ENCODE assay signal across 25 cellular contexts in the genomic region with DNA sequence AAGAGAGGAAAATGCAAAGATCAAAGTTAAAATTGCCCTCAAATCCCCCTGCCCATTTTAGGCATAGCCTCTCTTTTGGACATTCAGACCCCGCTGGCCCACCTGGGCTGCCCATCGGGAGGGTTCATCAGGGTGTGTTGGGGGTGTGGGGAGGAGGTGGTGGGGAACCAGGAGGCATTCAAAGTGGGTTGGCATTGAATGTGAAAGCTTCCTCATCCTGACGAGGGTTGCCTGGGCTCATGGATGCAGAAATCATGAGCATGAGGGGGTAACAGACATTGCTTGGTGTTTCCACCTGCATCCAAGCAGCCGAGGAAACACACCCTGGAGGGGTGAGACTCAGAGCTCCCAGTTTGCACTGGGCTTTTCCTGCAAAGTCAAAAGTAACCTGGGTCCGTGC. TPM values are rescaled to one million over a fixed set of nuclear protein-coding genes. Genes with fewer than 3 reads are reported as not detected.
"Had no signal": no experiment of that assay in that cellular context is flagged by ENCODE, and none has a peak within 500 bp of the region (broad histone marks: within the 10 kb centered on the region; RNA-seq: fewer than 3 reads in every experiment).

No MANE protein-coding gene starts in this region.

- H3K4me3 ChIP-seq: gastrocnemius medialis, hepatocyte, left ventricle myocardium inferior, lower lobe of right lung, ovary, psoas muscle, skin epidermis, spleen, transverse colon, upper lobe of right lung, vagina had no signal

- H3K36me3 ChIP-seq: gastrocnemius medialis, left ventricle myocardium inferior, lower lobe of right lung, ovary, spleen, transverse colon, upper lobe of right lung, vagina had no signal

- H3K4me3 Mint-ChIP-seq: natural killer cell; stimulated activated memory B cell treated with anti-CD40 and anti-IgM and Interleukin-4, amounts not matched to agents 10 μg/mL and 1 μg/mL and 100 μg/mL, for 72 hours had no signal

- H3K36me3 Mint-ChIP-seq: natural killer cell; stimulated activated memory B cell treated with anti-CD40 and anti-IgM and Interleukin-4, amounts not matched to agents 10 μg/mL and 1 μg/mL and 100 μg/mL, for 72 hours had no signal

- ATAC-seq: esophagus mucosa; gastrocnemius medialis; left colon; natural killer cell; psoas muscle; right cardiac atrium; stimulated activated memory B cell treated with anti-CD40 and anti-IgM and Interleukin-4, amounts not matched to agents 10 μg/mL and 1 μg/mL and 100 μg/mL, for 72 hours; stimulated activated naive CD8-positive, alpha-beta T cell treated with anti-CD3 and anti-CD28 coated beads, Interleukin-15, Interleukin-2, amounts not matched to agents 100 U/mL and 50 U/mL, for 24 hours; upper lobe of right lung had no signal

- H3K9me3 Mint-ChIP-seq: natural killer cell; stimulated activated memory B cell treated with anti-CD40 and anti-IgM and Interleukin-4, amounts not matched to agents 10 μg/mL and 1 μg/mL and 100 μg/mL, for 72 hours had no signal

- H3K4me2 ChIP-seq: hepatocyte had no signal

- DNase-seq: cortex of kidney; foreskin fibroblast; gastrocnemius medialis; kidney glomerular epithelial cell; left colon; left ventricle myocardium inferior; lower lobe of right lung; natural killer cell; occipital lobe; ovary; psoas muscle; right cardiac atrium; spleen; stimulated activated CD4-positive, alpha-beta T cell treated with anti-CD3 and anti-CD28 coated beads, Interleukin-4, amount 100 ng/mL, for 4 hours; stimulated activated naive CD8-positive, alpha-beta T cell treated with anti-CD3 and anti-CD28 coated beads, Interleukin-15, Interleukin-2, amounts not matched to agents 100 U/mL and 50 U/mL, for 24 hours; transverse colon; upper lobe of right lung had no signal

- H3K27me3 ChIP-seq: gastrocnemius medialis, hepatocyte, ovary, transverse colon, upper lobe of right lung, vagina had no signal

- H3K4me1 ChIP-seq: lower lobe of right lung, spleen, upper lobe of right lung had no signal

- H3K79me2 ChIP-seq: hepatocyte had no signal

- H2AFZ ChIP-seq: hepatocyte had no signal

- H3K4me1 Mint-ChIP-seq: stimulated activated memory B cell treated with anti-CD40 and anti-IgM and Interleukin-4, amounts not matched to agents 10 μg/mL and 1 μg/mL and 100 μg/mL, for 72 hours had no signal

- H3K27ac ChIP-seq: gastrocnemius medialis, hepatocyte, left ventricle myocardium inferior, lower lobe of right lung, ovary, psoas muscle, spleen, transverse colon, upper lobe of right lung, vagina had no signal

- H3K9me3 ChIP-seq: gastrocnemius medialis, left ventricle myocardium inferior, lower lobe of right lung, ovary, psoas muscle, spleen, transverse colon, upper lobe of right lung, vagina had no signal

- H3K27ac Mint-ChIP-seq: natural killer cell; stimulated activated memory B cell treated with anti-CD40 and anti-IgM and Interleukin-4, amounts not matched to agents 10 μg/mL and 1 μg/mL and 100 μg/mL, for 72 hours had no signal

RNA-seq across cellular contexts. Expression of gene BTBD16, which starts 20.6 kb away (rescaled TPM):
- total RNA-seq: left ventricle myocardium inferior, mesenteric fat pad, myocyte, natural killer cell, occipital lobe, spleen, transverse colon, vagina had no signal
- polyA plus RNA-seq: neural cell, ovary, right cardiac atrium had no signal
